ENCODE assay signal across 17 cellular contexts in genomic region chr20:47305667-47306066, GRCh38. TPM values are rescaled to one million over a fixed set of nuclear protein-coding genes. Genes with fewer than 3 reads are reported as not detected.
DNase-seq lines count a peak whose midpoint lies in the region; ATAC-seq, FAIRE-seq and TF ChIP-seq lines count a peak whose summit lies in the region.
"Had no signal": no experiment of that assay in that cellular context is flagged by ENCODE, and none has a peak within 500 bp of the region (broad histone marks: within the 10 kb centered on the region; RNA-seq: fewer than 3 reads in every experiment).

No MANE protein-coding gene starts in this region.

- H3K27ac Mint-ChIP-seq in CD8-positive, alpha-beta memory T cell, result peak overlapping the region in 7 of 8 donors; percentile 70 to 86 (median 83)
- H3K27ac Mint-ChIP-seq: HFFc6 had no signal

- peaks cover 0 to 74% (median 20%) of the 10 kb centered on the region in 3 donors for H3K36me3 Mint-ChIP-seq in CD8-positive, alpha-beta memory T cell

- H3K79me2 ChIP-seq in trophoblast cell (ENCODE audit: control insufficient read depth, insufficient read depth, low read length, poor library complexity), result peaks cover 4% of the 10 kb centered on the region

- H2BK12ac ChIP-seq in trophoblast cell (ENCODE audit: low read length), result no peak overlapping the region

- H3K27me3 ChIP-seq in CD8-positive, alpha-beta memory T cell (ENCODE audit: insufficient read depth, low read length, poor library complexity, severe bottlenecking), result no peaks in the 10 kb centered on the region
- H3K27me3 ChIP-seq in Panc1 (ENCODE audit: control insufficient read depth, insufficient read depth, low read length), result no peaks in the 10 kb centered on the region
- H3K27me3 ChIP-seq in bronchial epithelial cell (ENCODE audit: control insufficient read depth, insufficient read depth, low read length), result no peaks in the 10 kb centered on the region
- no peaks in the 10 kb centered on the region for H3K27me3 ChIP-seq in trophoblast cell (ENCODE audit: insufficient read depth, low read length)
- H3K27me3 ChIP-seq: BE2C, body of pancreas, left lung had no signal

- ATAC-seq in Panc1 (no peak), HG03045 (IDR thresholded peaks at IDR 0.05; ENCODE audit: unreplicated experiment) (no peak)
- ATAC-seq: body of pancreas, left lung had no signal

- peaks cover 4% of the 10 kb centered on the region for H3K4me1 ChIP-seq in CD8-positive, alpha-beta memory T cell (ENCODE audit: insufficient read depth, low read length)
- peaks cover 23% of the 10 kb centered on the region for H3K4me1 ChIP-seq in Panc1 (ENCODE audit: control insufficient read depth, insufficient read depth, low read length)
- peaks cover 4 to 18% of the 10 kb centered on the region in 2 experiments for H3K4me1 ChIP-seq in trophoblast cell (ENCODE audit: control insufficient read depth in 1 of 2, insufficient read depth in 2 of 2, low read length in 2 of 2)

- TSS peak; percentile 62 for BruUV-seq in Panc1 (replicated peaks; lab: Mats Ljungman, UMichigan)

- H3K9me3 ChIP-seq in CD8-positive, alpha-beta memory T cell (ENCODE audit: low read length), result no peaks in the 10 kb centered on the region
- H3K9me3 ChIP-seq in Panc1 (ENCODE audit: control insufficient read depth, insufficient read depth, low read depth, low read length) (no peaks in the 10 kb centered on the region), trophoblast cell (ENCODE audit: insufficient read depth, low read depth, low read length) (no peaks in the 10 kb centered on the region)
- H3K9me3 ChIP-seq: BE2C, body of pancreas, left lung, prostate gland had no signal

- H3K9ac ChIP-seq in trophoblast cell (ENCODE audit: low read length), result no peak overlapping the region

- intact Hi-C loops in Panc1 (cut with micrococcal nuclease; ENCODE audit: unreplicated experiment), result no loop called here

- peaks cover 20% of the 10 kb centered on the region for H3K79me1 ChIP-seq in trophoblast cell (ENCODE audit: low read length)

- no peak overlapping the region for H2AFZ ChIP-seq in trophoblast cell (ENCODE audit: insufficient read depth, low read length, poor library complexity)

- WGBS in trophoblast cell (ENCODE audit: extremely low coverage, insufficient coverage, insufficient read length), result no CpG with 5 or more reads among the region's 4 CpGs

- H3K23ac ChIP-seq in trophoblast cell (ENCODE audit: low read length), result no peak overlapping the region

- no peak for TF ChIP-seq CTCF in Panc1 (IDR thresholded peaks at IDR 0.05)
- no peak for TF ChIP-seq CTCF in bronchial epithelial cell (IDR thresholded peaks at IDR 0.05; ENCODE audit: insufficient read depth, low read length, severe bottlenecking)

- in situ Hi-C loops in Panc1 (cut with HindIII; ENCODE audit: low pct_unique_long_range_greater_than_20kb, low sequenced_read_pairs), result no loop called here

- no peak overlapping the region for H3K14ac ChIP-seq in trophoblast cell (ENCODE audit: low read length)

- H3K4me3 ChIP-seq in CD8-positive, alpha-beta memory T cell (ENCODE audit: low read length), result no peak overlapping the region
- H3K4me3 ChIP-seq in Panc1 (ENCODE audit: low read depth in 2 of 2, low read length in 2 of 2), result no peak overlapping the region
- H3K4me3 ChIP-seq in bronchial epithelial cell (ENCODE audit: low read depth, low read length), result no peak overlapping the region
- no peak overlapping the region for H3K4me3 ChIP-seq in trophoblast cell (ENCODE audit: low read depth, low read length)
- H3K4me3 ChIP-seq: body of pancreas, left lung, prostate gland had no signal

- H3K9me3 Mint-ChIP-seq in CD8-positive, alpha-beta memory T cell, result no peaks in the 10 kb centered on the region
- H3K9me3 Mint-ChIP-seq: HFFc6 had no signal

- no peak for DNase-seq in CD8-positive, alpha-beta memory T cell
- DNase-seq in Panc1 (ENCODE audit: low read depth, low spot score), result no peak
- DNase-seq in bronchial epithelial cell (ENCODE audit: low read depth), result peak; percentile 81
- peak; percentile 33 to 38 for DNase-seq in trophoblast cell
- DNase-seq in SIG-M5 (lab: John Stamatoyannopoulos, UW), result no peak
- DNase-seq in medulla oblongata (ENCODE audit: extremely low spot score), result no peak
- DNase-seq: BE2C; body of pancreas; DMS153; HFFc6; left lung; NCI-H1417 treated with DMSO at 0.1 percent for 48 hours; NK-92 treated with Interleukin-12 subunit alpha and Interleukin-12 subunit beta, amount 100 ng/mL, for 24 hours; Right ventricle myocardium superior; substantia nigra had no signal

- no peak overlapping the region for H3K4me2 ChIP-seq in trophoblast cell (ENCODE audit: low read length)

- H3K18ac ChIP-seq in trophoblast cell (ENCODE audit: low read length), result no peak overlapping the region

- H2BK120ac ChIP-seq in trophoblast cell (ENCODE audit: insufficient read depth, low read length, poor library complexity), result no peak overlapping the region

- H3K27me3 Mint-ChIP-seq in CD8-positive, alpha-beta memory T cell, result no peaks in the 10 kb centered on the region

- H3K27ac ChIP-seq in CD8-positive, alpha-beta memory T cell (ENCODE audit: low read depth, low read length), result no peak overlapping the region
- peak overlapping the region; percentile 93 for H3K27ac ChIP-seq in Panc1 (ENCODE audit: low read length)
- no peak overlapping the region for H3K27ac ChIP-seq in trophoblast cell (ENCODE audit: low read depth, low read length)

- no peak overlapping the region for H2BK5ac ChIP-seq in trophoblast cell (ENCODE audit: low read depth, low read length, poor library complexity)

- H3K4me3 Mint-ChIP-seq in CD8-positive, alpha-beta memory T cell, result peak overlapping the region in 1 of 7 donors; percentile 55
- H3K4me3 Mint-ChIP-seq: HFFc6 had no signal

- POLR2A ChIA-PET in CD8-positive, alpha-beta memory T cell (lab: Charles Lee), result no interaction called here
- POLR2A ChIA-PET in Panc1 (lab: Charles Lee), result no interaction called here

- H2AK5ac ChIP-seq in trophoblast cell (ENCODE audit: low read length), result no peak overlapping the region

- H4K91ac ChIP-seq in trophoblast cell (ENCODE audit: low read depth, low read length), result no peak overlapping the region

- CTCF ChIA-PET in CD8-positive, alpha-beta memory T cell (lab: Charles Lee), result interaction anchor here (1.1 kb wide), 1 partner anchor 78 kb away, joined by 6 read pairs; no protein-coding TSS in a partner anchor
- CTCF ChIA-PET in Panc1 (lab: Charles Lee), result interaction anchor here (0.7 kb wide), 1 partner anchor 75 kb away, joined by 4 read pairs; no protein-coding TSS in a partner anchor

- no peak overlapping the region for H3K4ac ChIP-seq in trophoblast cell (ENCODE audit: low read depth, low read length)

- no peak overlapping the region for H4K12ac ChIP-seq in trophoblast cell (ENCODE audit: low read depth, low read length)

- peaks cover 17 to 26% (median 24%) of the 10 kb centered on the region in 3 donors for H3K4me1 Mint-ChIP-seq in CD8-positive, alpha-beta memory T cell

- FAIRE-seq in bronchial epithelial cell (lab: Jason Lieb, UNC), result no peak

- H3K36me3 ChIP-seq in CD8-positive, alpha-beta memory T cell (ENCODE audit: insufficient read depth, low read length), result peaks cover 39% of the 10 kb centered on the region
- H3K36me3 ChIP-seq in Panc1 (ENCODE audit: control insufficient read depth, insufficient read depth, low read length) (no peaks in the 10 kb centered on the region; the same call in 1 of the 2 replicates), bronchial epithelial cell (ENCODE audit: control insufficient read depth, insufficient read depth, low read length) (peaks cover 30% of the 10 kb centered on the region), trophoblast cell (ENCODE audit: control insufficient read depth in 1 of 2, insufficient read depth in 2 of 2, low read length in 2 of 2) (peaks cover 13 to 20% of the 10 kb centered on the region in 2 experiments)
- H3K36me3 ChIP-seq: prostate gland had no signal

- H4K8ac ChIP-seq in trophoblast cell (ENCODE audit: low read depth, low read length), result no peak overlapping the region

RNA-seq across cellular contexts. Expression of gene ZMYND8, which starts 50.8 kb away (rescaled TPM):
- total RNA-seq in CD8-positive, alpha-beta memory T cell, result 10 to 100 TPM; 25.8 to 30.7 TPM
- polyA plus RNA-seq in CD8-positive, alpha-beta memory T cell, result 20.9 TPM
- total RNA-seq in Panc1 (2021; ENCODE audit: unreplicated experiment) (50.7 TPM), bronchial epithelial cell (13.4 and 14.7 TPM in 2 replicates)
- 26.6 TPM for polyA plus RNA-seq in Panc1 (2012; ENCODE audit: insufficient read length)
- polyA plus RNA-seq in trophoblast cell (2013), result 44.5 and 45.1 TPM in 2 replicates

Comparison
In these comparisons a context has a peak if more than half of its experiments do, and no peak if none do; other contexts are left out.
1. DNase-seq: peak in bronchial epithelial cell (single experiment) and trophoblast cell (2 of 2); none in CD8-positive, alpha-beta memory T cell (0 of 5), Panc1 (single experiment), SIG-M5 (single experiment) and medulla oblongata (single experiment).